1 cellular context compared by ENCODE assay signal in genomic region chr10:24919629-24920028, GRCh38. TPM values are rescaled to one million over a fixed set of nuclear protein-coding genes. Genes with fewer than 3 reads are reported as not detected.
"Had no signal": no experiment of that assay in that cellular context is flagged by ENCODE, and none has a peak within 500 bp of the region (broad histone marks: within the 10 kb centered on the region; RNA-seq: fewer than 3 reads in every experiment).

No MANE protein-coding gene starts in this region.

RNA-seq across cellular contexts. Expression of gene PRTFDC1, which starts 32.8 kb away (rescaled TPM):
- total RNA-seq: MCF 10A had no signal
